ENCODE assay signal across 1 cellular context in genomic region chr5:14491015-14491414, GRCh38.
TF ChIP-seq lines count a peak whose summit lies in the region.

No MANE protein-coding gene starts in this region.

TF ChIP-seq in SK-N-SH treated with all-trans-retinoic acid at 6 μM for 48 hours, 23 proteins besides CTCF, POLR2A, EP300 and RAD21 (continued from another document):
- TF ChIP-seq ESRRG (CRISPR knock-in tag; IDR thresholded peaks at IDR 0.05), result no peak
- TF ChIP-seq, protein P1, sequence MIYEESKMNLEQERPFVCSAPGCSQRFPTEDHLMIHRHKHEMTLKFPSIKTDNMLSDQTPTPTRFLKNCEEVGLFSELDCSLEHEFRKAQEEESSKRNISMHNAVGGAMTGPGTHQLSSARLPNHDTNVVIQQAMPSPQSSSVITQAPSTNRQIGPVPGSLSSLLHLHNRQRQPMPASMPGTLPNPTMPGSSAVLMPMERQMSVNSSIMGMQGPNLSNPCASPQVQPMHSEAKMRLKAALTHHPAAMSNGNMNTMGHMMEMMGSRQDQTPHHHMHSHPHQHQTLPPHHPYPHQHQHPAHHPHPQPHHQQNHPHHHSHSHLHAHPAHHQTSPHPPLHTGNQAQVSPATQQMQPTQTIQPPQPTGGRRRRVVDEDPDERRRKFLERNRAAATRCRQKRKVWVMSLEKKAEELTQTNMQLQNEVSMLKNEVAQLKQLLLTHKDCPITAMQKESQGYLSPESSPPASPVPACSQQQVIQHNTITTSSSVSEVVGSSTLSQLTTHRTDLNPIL (CRISPR knock-in tag; IDR thresholded peaks at IDR 0.05; ENCODE audit: low read depth), result no peak
- no peak for TF ChIP-seq RARB (CRISPR knock-in tag; IDR thresholded peaks at IDR 0.05)
